In genomic region chr1:44609768-44610526, GRCh38 we compare ENCODE assay signal across 1 cellular context.
A peak's percentile ranks its signal among the peaks of the same experiment; 100 is the strongest.
TF ChIP-seq lines count a peak whose summit lies in the region.

No MANE protein-coding gene starts in this region.

TF ChIP-seq in K562, 482 proteins besides CTCF, POLR2A, EP300 and RAD21 (continued from another document and continues in another):
- TF ChIP-seq, protein P1, sequence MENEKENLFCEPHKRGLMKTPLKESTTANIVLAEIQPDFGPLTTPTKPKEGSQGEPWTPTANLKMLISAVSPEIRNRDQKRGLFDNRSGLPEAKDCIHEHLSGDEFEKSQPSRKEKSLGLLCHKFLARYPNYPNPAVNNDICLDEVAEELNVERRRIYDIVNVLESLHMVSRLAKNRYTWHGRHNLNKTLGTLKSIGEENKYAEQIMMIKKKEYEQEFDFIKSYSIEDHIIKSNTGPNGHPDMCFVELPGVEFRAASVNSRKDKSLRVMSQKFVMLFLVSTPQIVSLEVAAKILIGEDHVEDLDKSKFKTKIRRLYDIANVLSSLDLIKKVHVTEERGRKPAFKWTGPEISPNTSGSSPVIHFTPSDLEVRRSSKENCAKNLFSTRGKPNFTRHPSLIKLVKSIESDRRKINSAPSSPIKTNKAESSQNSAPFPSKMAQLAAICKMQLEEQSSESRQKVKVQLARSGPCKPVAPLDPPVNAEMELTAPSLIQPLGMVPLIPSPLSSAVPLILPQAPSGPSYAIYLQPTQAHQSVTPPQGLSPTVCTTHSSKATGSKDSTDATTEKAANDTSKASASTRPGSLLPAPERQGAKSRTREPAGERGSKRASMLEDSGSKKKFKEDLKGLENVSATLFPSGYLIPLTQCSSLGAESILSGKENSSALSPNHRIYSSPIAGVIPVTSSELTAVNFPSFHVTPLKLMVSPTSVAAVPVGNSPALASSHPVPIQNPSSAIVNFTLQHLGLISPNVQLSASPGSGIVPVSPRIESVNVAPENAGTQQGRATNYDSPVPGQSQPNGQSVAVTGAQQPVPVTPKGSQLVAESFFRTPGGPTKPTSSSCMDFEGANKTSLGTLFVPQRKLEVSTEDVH (IDR thresholded peaks at IDR 0.05; ENCODE audit: low read depth, partially characterized antibody) = no peak
- no peak for TF ChIP-seq SMARCB1 (IDR thresholded peaks at IDR 0.05; ENCODE audit: insufficient read length, low read depth)
- TF ChIP-seq, protein P2, sequence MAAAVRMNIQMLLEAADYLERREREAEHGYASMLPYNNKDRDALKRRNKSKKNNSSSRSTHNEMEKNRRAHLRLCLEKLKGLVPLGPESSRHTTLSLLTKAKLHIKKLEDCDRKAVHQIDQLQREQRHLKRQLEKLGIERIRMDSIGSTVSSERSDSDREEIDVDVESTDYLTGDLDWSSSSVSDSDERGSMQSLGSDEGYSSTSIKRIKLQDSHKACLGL (CRISPR knock-in tag; IDR thresholded peaks at IDR 0.05; ENCODE audit: borderline replicate concordance, poor library complexity, severe bottlenecking) = no peak
- TF ChIP-seq FOXJ2 (tag; IDR thresholded peaks at IDR 0.05) = no peak
- no peak for TF ChIP-seq XRCC5 (IDR thresholded peaks at IDR 0.05; ENCODE audit: low read depth, low read length)
- TF ChIP-seq ZNF436 (CRISPR knock-in tag; IDR thresholded peaks at IDR 0.05) = no peak
- no peak for TF ChIP-seq NR0B1 (IDR thresholded peaks at IDR 0.05; ENCODE audit: partially characterized antibody)
- no peak for TF ChIP-seq CEBPG (CRISPR knock-in tag; IDR thresholded peaks at IDR 0.05)
- no peak for TF ChIP-seq CEBPG (tag; conservative IDR thresholded peaks at IDR 0.05 in 1 of 2, IDR thresholded peaks at IDR 0.05 in 1 of 2)
- no peak for TF ChIP-seq PHB (CRISPR knock-in tag; IDR thresholded peaks at IDR 0.05)
- no peak for TF ChIP-seq KLF1 (tag; IDR thresholded peaks at IDR 0.05)
- TF ChIP-seq ZNF274 (IDR thresholded peaks at IDR 0.05; ENCODE audit: borderline replicate concordance, low read depth, low read length) = no peak
- no peak for TF ChIP-seq BRCA1 (IDR thresholded peaks at IDR 0.05)
- TF ChIP-seq BRCA1 (CRISPR knock-in tag; IDR thresholded peaks at IDR 0.05) = no peak
- TF ChIP-seq HNRNPUL1 (IDR thresholded peaks at IDR 0.05; ENCODE audit: low read length) = no peak
- no peak for TF ChIP-seq YBX1 (IDR thresholded peaks at IDR 0.05)
- 0 out of 4 replicates have a peak, but pooled peaks of 1 of the 2 experiments have one; percentile 11 for TF ChIP-seq NRF1 (conservative IDR thresholded peaks at IDR 0.05 in 1 of 2, IDR thresholded peaks at IDR 0.05 in 1 of 2)
- TF ChIP-seq CHD4 (IDR thresholded peaks at IDR 0.05; ENCODE audit: insufficient read depth, insufficient replicate concordance, low read depth, low read length, poor library complexity, severe bottlenecking) = no peak
- TF ChIP-seq XRCC4 (IDR thresholded peaks at IDR 0.05; ENCODE audit: extremely low read depth, insufficient read depth, insufficient read length) = no peak
- TF ChIP-seq, protein P3, sequence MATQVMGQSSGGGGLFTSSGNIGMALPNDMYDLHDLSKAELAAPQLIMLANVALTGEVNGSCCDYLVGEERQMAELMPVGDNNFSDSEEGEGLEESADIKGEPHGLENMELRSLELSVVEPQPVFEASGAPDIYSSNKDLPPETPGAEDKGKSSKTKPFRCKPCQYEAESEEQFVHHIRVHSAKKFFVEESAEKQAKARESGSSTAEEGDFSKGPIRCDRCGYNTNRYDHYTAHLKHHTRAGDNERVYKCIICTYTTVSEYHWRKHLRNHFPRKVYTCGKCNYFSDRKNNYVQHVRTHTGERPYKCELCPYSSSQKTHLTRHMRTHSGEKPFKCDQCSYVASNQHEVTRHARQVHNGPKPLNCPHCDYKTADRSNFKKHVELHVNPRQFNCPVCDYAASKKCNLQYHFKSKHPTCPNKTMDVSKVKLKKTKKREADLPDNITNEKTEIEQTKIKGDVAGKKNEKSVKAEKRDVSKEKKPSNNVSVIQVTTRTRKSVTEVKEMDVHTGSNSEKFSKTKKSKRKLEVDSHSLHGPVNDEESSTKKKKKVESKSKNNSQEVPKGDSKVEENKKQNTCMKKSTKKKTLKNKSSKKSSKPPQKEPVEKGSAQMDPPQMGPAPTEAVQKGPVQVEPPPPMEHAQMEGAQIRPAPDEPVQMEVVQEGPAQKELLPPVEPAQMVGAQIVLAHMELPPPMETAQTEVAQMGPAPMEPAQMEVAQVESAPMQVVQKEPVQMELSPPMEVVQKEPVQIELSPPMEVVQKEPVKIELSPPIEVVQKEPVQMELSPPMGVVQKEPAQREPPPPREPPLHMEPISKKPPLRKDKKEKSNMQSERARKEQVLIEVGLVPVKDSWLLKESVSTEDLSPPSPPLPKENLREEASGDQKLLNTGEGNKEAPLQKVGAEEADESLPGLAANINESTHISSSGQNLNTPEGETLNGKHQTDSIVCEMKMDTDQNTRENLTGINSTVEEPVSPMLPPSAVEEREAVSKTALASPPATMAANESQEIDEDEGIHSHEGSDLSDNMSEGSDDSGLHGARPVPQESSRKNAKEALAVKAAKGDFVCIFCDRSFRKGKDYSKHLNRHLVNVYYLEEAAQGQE (CRISPR knock-in tag; IDR thresholded peaks at IDR 0.05; ENCODE audit: low read depth) = no peak
- TF ChIP-seq NFIX (CRISPR knock-in tag; IDR thresholded peaks at IDR 0.05; ENCODE audit: low read depth) = no peak
- no peak for TF ChIP-seq NFYB (IDR thresholded peaks at IDR 0.05; ENCODE audit: extremely low read depth, insufficient read length)
- no peak for TF ChIP-seq HNRNPLL (IDR thresholded peaks at IDR 0.05; ENCODE audit: low read depth, low read length, poor library complexity, severe bottlenecking)
- no peak for TF ChIP-seq ATF1 (CRISPR knock-in tag; IDR thresholded peaks at IDR 0.05)
- no peak for TF ChIP-seq ATF1 (tag; IDR thresholded peaks at IDR 0.05)
- TF ChIP-seq, protein P4, sequence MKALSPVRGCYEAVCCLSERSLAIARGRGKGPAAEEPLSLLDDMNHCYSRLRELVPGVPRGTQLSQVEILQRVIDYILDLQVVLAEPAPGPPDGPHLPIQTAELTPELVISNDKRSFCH (CRISPR knock-in tag; IDR thresholded peaks at IDR 0.05) = no peak
- TF ChIP-seq, protein P4 (tag; IDR thresholded peaks at IDR 0.05) = peak; percentile 71
- peak; percentile 49 for TF ChIP-seq PRDM10 (IDR thresholded peaks at IDR 0.05; ENCODE audit: partially characterized antibody)
- TF ChIP-seq, protein P5, sequence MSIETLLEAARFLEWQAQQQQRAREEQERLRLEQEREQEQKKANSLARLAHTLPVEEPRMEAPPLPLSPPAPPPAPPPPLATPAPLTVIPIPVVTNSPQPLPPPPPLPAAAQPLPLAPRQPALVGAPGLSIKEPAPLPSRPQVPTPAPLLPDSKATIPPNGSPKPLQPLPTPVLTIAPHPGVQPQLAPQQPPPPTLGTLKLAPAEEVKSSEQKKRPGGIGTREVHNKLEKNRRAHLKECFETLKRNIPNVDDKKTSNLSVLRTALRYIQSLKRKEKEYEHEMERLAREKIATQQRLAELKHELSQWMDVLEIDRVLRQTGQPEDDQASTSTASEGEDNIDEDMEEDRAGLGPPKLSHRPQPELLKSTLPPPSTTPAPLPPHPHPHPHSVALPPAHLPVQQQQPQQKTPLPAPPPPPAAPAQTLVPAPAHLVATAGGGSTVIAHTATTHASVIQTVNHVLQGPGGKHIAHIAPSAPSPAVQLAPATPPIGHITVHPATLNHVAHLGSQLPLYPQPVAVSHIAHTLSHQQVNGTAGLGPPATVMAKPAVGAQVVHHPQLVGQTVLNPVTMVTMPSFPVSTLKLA (conservative IDR thresholded peaks at IDR 0.05) = peak in 1 of 2 experiments; percentile 56; a peak in 1 of 4 replicates
- no peak for TF ChIP-seq ZNF644 (tag; IDR thresholded peaks at IDR 0.05; ENCODE audit: low read depth)
- TF ChIP-seq, protein P6, sequence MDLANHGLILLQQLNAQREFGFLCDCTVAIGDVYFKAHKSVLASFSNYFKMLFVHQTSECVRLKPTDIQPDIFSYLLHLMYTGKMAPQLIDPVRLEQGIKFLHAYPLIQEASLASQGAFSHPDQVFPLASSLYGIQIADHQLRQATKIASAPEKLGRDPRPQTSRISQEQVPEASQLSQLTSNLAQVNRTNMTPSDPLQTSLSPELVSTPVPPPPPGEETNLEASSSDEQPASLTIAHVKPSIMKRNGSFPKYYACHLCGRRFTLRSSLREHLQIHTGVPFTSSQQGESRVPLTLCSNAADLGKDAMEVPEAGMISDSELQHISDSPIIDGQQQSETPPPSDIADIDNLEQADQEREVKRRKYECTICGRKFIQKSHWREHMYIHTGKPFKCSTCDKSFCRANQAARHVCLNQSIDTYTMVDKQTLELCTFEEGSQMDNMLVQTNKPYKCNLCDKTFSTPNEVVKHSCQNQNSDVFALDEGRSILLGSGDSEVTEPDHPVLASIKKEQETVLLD (IDR thresholded peaks at IDR 0.05) = peak; percentile 67
- TF ChIP-seq SMAD4 (CRISPR knock-in tag; conservative IDR thresholded peaks at IDR 0.05) = peak; percentile 87
- TF ChIP-seq ERF (CRISPR knock-in tag; IDR thresholded peaks at IDR 0.05) = no peak
- no peak for TF ChIP-seq ZNF280A (IDR thresholded peaks at IDR 0.05; ENCODE audit: low read depth, partially characterized antibody)
- no peak for TF ChIP-seq FOXA1 (IDR thresholded peaks at IDR 0.05; ENCODE audit: borderline replicate concordance)
- TF ChIP-seq FOXP1 (CRISPR knock-in tag; IDR thresholded peaks at IDR 0.05) = peak; percentile 26; the same call in 1 of the 2 replicates
- TF ChIP-seq PCBP1 (IDR thresholded peaks at IDR 0.05; ENCODE audit: low read depth, low read length, poor library complexity, severe bottlenecking) = no peak
- TF ChIP-seq MYBL2 (IDR thresholded peaks at IDR 0.05; ENCODE audit: low read depth) = no peak
- TF ChIP-seq MYBL2 (CRISPR knock-in tag; IDR thresholded peaks at IDR 0.05; ENCODE audit: borderline replicate concordance) = no peak
- TF ChIP-seq, protein P7, sequence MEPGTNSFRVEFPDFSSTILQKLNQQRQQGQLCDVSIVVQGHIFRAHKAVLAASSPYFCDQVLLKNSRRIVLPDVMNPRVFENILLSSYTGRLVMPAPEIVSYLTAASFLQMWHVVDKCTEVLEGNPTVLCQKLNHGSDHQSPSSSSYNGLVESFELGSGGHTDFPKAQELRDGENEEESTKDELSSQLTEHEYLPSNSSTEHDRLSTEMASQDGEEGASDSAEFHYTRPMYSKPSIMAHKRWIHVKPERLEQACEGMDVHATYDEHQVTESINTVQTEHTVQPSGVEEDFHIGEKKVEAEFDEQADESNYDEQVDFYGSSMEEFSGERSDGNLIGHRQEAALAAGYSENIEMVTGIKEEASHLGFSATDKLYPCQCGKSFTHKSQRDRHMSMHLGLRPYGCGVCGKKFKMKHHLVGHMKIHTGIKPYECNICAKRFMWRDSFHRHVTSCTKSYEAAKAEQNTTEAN (CRISPR knock-in tag; IDR thresholded peaks at IDR 0.05) = no peak
- TF ChIP-seq ZBTB17 (CRISPR knock-in tag; IDR thresholded peaks at IDR 0.05) = no peak
- TF ChIP-seq, protein P8, sequence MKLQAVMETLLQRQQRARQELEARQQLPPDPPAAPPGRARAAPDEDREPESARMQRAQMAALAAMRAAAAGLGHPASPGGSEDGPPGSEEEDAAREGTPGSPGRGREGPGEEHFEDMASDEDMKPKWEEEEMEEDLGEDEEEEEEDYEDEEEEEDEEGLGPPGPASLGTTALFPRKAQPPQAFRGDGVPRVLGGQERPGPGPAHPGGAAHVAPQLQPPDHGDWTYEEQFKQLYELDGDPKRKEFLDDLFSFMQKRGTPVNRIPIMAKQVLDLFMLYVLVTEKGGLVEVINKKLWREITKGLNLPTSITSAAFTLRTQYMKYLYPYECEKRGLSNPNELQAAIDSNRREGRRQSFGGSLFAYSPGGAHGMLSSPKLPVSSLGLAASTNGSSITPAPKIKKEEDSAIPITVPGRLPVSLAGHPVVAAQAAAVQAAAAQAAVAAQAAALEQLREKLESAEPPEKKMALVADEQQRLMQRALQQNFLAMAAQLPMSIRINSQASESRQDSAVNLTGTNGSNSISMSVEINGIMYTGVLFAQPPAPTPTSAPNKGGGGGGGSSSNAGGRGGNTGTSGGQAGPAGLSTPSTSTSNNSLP (IDR thresholded peaks at IDR 0.05; ENCODE audit: borderline replicate concordance, low read depth, low read length) = no peak
